Comparison of ENCODE assay signal across 13 cellular contexts in the genomic region with DNA sequence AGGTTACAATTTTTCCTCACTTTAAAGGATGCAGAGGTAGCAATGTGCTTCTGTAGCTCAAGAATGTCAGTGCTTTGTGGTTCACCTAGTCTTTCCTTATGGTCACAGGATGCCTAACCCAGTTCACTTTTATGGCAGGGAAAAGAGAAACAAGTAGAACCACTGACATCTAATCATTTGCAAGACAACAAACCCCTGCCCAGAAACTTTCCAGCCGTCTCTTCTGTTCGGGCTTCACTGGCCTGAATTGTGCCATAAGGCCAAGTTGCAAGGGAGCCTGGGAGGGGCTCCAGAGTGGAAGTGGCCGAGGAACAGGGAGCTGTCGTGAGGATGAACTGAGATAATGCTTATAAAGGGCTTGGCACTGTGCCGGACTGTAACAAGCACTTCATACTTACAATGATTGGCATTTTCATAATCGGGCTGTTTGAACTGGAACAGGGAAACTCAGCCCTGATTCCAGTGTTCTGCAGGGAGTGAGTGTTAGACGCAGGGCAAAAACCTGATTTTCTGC.
DNase-seq lines count a peak whose midpoint lies in the region; ATAC-seq and TF ChIP-seq lines count a peak whose summit lies in the region.
"Had no signal": no experiment of that assay in that cellular context is flagged by ENCODE, and none has a peak within 500 bp of the region (broad histone marks: within the 10 kb centered on the region; RNA-seq: fewer than 3 reads in every experiment).

No MANE protein-coding gene starts in this region.

- peak; percentile 86 for ATAC-seq in GM23338
- ATAC-seq: activated naive CD4-positive, alpha-beta T cell treated with anti-CD3 and anti-CD28 coated beads, Interleukin-2, amount 50 U/mL, for 72 hours had no signal

- H3K9me3 ChIP-seq in fibroblast of lung (ENCODE audit: control insufficient read depth, insufficient read depth, low read depth, low read length) (no peaks in the 10 kb centered on the region), parathyroid adenoma (ENCODE audit: control insufficient read depth, low read length) (no peaks in the 10 kb centered on the region)

- H3K4me1 ChIP-seq in GM23338 (ENCODE audit: insufficient read depth) = peaks cover 7% of the 10 kb centered on the region; the same call in 1 of the 2 replicates
- no peaks in the 10 kb centered on the region for H3K4me1 ChIP-seq in fibroblast of lung (ENCODE audit: control insufficient read depth, extremely low read depth, insufficient read depth, low read length)
- H3K4me1 ChIP-seq in parathyroid adenoma = peaks cover 16% of the 10 kb centered on the region

- H3K79me2 ChIP-seq in GM23338 (replicated peaks; ENCODE audit: insufficient read depth) = no peaks in the 10 kb centered on the region
- H3K79me2 ChIP-seq in fibroblast of lung (ENCODE audit: control insufficient read depth, insufficient read depth, low read length) = no peaks in the 10 kb centered on the region
- no peaks in the 10 kb centered on the region for H3K79me2 ChIP-seq in parathyroid adenoma

- peak; percentile 54 for DNase-seq in GM23338 (ENCODE audit: low spot score)
- DNase-seq in NCI-H510A (lab: John Stamatoyannopoulos, UW) = peak; percentile 69
- DNase-seq in fibroblast of lung (ENCODE audit: low read depth in 2 of 2) = no peak
- DNase-seq in GM10266 (ENCODE audit: extremely low spot score) = no peak
- DNase-seq in foreskin melanocyte = no peak
- DNase-seq in cerebellar cortex (ENCODE audit: low spot score) = no peak
- no peak for DNase-seq in stimulated activated CD4-positive, alpha-beta T cell treated with anti-CD3 and anti-CD28 coated beads, Interleukin-4, amount 100 ng/mL, for 24 hours
- DNase-seq: DMS79; effector CD4-positive, alpha-beta T cell; MV-4-11; stimulated activated CD4-positive, alpha-beta T cell treated with anti-CD3 and anti-CD28 coated beads, Interleukin-4, amount 100 ng/mL, for 1 hour had no signal

- H3K9me2 ChIP-seq in GM23338 (ENCODE audit: insufficient read depth) = no peaks in the 10 kb centered on the region

- H3K4me3 Mint-ChIP-seq in GM23338 = no peak overlapping the region

- peaks cover 9% of the 10 kb centered on the region for H3K9me3 Mint-ChIP-seq in GM23338
- H3K9me3 Mint-ChIP-seq: activated naive CD4-positive, alpha-beta T cell treated with anti-CD3 and anti-CD28 coated beads, Interleukin-2, amount 50 U/mL, for 72 hours had no signal

- H3K27ac ChIP-seq in GM23338 (ENCODE audit: low read depth) (no peak overlapping the region), fibroblast of lung (ENCODE audit: insufficient read depth, low read length) (no peak overlapping the region), parathyroid adenoma (peak overlapping the region; percentile 66)

- no peaks in the 10 kb centered on the region for H3K36me3 ChIP-seq in GM23338 (ENCODE audit: insufficient read depth)
- no peaks in the 10 kb centered on the region for H3K36me3 ChIP-seq in fibroblast of lung (ENCODE audit: control insufficient read depth, insufficient read depth, low read length)
- H3K36me3 ChIP-seq in parathyroid adenoma (ENCODE audit: control insufficient read depth, insufficient read depth, low read length) = no peaks in the 10 kb centered on the region

- H4K20me1 ChIP-seq in GM23338 (replicated peaks; ENCODE audit: insufficient read depth) = no peaks in the 10 kb centered on the region
- no peaks in the 10 kb centered on the region for H4K20me1 ChIP-seq in fibroblast of lung (ENCODE audit: control insufficient read depth, extremely low read depth, insufficient read depth, low read length)

- peaks cover 7% of the 10 kb centered on the region for H3K27me3 Mint-ChIP-seq in GM23338 (ENCODE audit: insufficient read depth, low read depth, poor library complexity)

- H3K4me1 Mint-ChIP-seq in GM23338 = peaks cover 19% of the 10 kb centered on the region

- H2AFZ ChIP-seq in GM23338 (no peak overlapping the region), fibroblast of lung (ENCODE audit: low read length) (peak overlapping the region; percentile 35), parathyroid adenoma (peak overlapping the region; percentile 81)

- peaks cover 8% of the 10 kb centered on the region; the same call in 1 of the 3 replicates for H3K36me3 Mint-ChIP-seq in GM23338 (ENCODE audit: low read depth)
- H3K36me3 Mint-ChIP-seq: activated naive CD4-positive, alpha-beta T cell treated with anti-CD3 and anti-CD28 coated beads, Interleukin-2, amount 50 U/mL, for 72 hours had no signal

- H3K27ac Mint-ChIP-seq in GM23338 = 0 out of 2 replicates have a peak overlapping the region, but pooled peaks have one; percentile 4
- H3K27ac Mint-ChIP-seq: activated naive CD4-positive, alpha-beta T cell treated with anti-CD3 and anti-CD28 coated beads, Interleukin-2, amount 50 U/mL, for 72 hours had no signal

- H3K4me3 ChIP-seq in GM23338 (no peak overlapping the region), fibroblast of lung (replicated peaks in 1 of 4; ENCODE audit: control extremely low read depth in 1 of 4, insufficient read depth in 1 of 4, low read depth in 3 of 4, low read length in 4 of 4) (no peak overlapping the region), parathyroid adenoma (ENCODE audit: low read depth, low read length) (no peak overlapping the region)

- no peaks in the 10 kb centered on the region for H3F3A ChIP-seq in GM23338 (replicated peaks; ENCODE audit: low read depth)

- no peak for TF ChIP-seq CTCF in GM23338 (conservative IDR thresholded peaks at IDR 0.05; ENCODE audit: low read depth in 2 of 2)
- TF ChIP-seq CTCF in fibroblast of lung (conservative IDR thresholded peaks at IDR 0.05 in 1 of 2, IDR thresholded peaks at IDR 0.05 in 1 of 2; ENCODE audit: low read depth in 1 of 2, low read length in 2 of 2) = no peak
- no peak for TF ChIP-seq CTCF in parathyroid adenoma (IDR thresholded peaks at IDR 0.05)
- no peak for TF ChIP-seq CTCF in GM10266 (IDR thresholded peaks at IDR 0.05; ENCODE audit: control insufficient read depth, insufficient read depth, low read depth, missing control alignments)

- H3K9ac ChIP-seq in fibroblast of lung (ENCODE audit: insufficient read depth, low read length) (no peak overlapping the region), parathyroid adenoma (no peak overlapping the region)

- H3K4me2 ChIP-seq in GM23338 (no peak overlapping the region), fibroblast of lung (ENCODE audit: extremely low read depth, insufficient read depth, low read length) (no peak overlapping the region), parathyroid adenoma (ENCODE audit: low read length) (peak overlapping the region; percentile 22)

- H3K27me3 ChIP-seq in GM23338 (ENCODE audit: insufficient read depth) (no peaks in the 10 kb centered on the region), fibroblast of lung (ENCODE audit: control insufficient read depth, insufficient read depth, low read length) (no peaks in the 10 kb centered on the region), parathyroid adenoma (ENCODE audit: control insufficient read depth, insufficient read depth, low read length) (no peaks in the 10 kb centered on the region)

TF ChIP-seq in GM23338, 12 proteins besides CTCF, POLR2A, EP300 and RAD21 (continues in another document):
- TF ChIP-seq JUNB (IDR thresholded peaks at IDR 0.05; ENCODE audit: unreplicated experiment) (no peak), EZH2 (IDR thresholded peaks at IDR 0.05; ENCODE audit: low read depth, unreplicated experiment) (no peak), NANOG (IDR thresholded peaks at IDR 0.05; ENCODE audit: borderline replicate concordance) (no peak), ZNF114 (CRISPR knock-in tag; IDR thresholded peaks at IDR 0.05) (no peak)
- TF ChIP-seq, protein P1, sequence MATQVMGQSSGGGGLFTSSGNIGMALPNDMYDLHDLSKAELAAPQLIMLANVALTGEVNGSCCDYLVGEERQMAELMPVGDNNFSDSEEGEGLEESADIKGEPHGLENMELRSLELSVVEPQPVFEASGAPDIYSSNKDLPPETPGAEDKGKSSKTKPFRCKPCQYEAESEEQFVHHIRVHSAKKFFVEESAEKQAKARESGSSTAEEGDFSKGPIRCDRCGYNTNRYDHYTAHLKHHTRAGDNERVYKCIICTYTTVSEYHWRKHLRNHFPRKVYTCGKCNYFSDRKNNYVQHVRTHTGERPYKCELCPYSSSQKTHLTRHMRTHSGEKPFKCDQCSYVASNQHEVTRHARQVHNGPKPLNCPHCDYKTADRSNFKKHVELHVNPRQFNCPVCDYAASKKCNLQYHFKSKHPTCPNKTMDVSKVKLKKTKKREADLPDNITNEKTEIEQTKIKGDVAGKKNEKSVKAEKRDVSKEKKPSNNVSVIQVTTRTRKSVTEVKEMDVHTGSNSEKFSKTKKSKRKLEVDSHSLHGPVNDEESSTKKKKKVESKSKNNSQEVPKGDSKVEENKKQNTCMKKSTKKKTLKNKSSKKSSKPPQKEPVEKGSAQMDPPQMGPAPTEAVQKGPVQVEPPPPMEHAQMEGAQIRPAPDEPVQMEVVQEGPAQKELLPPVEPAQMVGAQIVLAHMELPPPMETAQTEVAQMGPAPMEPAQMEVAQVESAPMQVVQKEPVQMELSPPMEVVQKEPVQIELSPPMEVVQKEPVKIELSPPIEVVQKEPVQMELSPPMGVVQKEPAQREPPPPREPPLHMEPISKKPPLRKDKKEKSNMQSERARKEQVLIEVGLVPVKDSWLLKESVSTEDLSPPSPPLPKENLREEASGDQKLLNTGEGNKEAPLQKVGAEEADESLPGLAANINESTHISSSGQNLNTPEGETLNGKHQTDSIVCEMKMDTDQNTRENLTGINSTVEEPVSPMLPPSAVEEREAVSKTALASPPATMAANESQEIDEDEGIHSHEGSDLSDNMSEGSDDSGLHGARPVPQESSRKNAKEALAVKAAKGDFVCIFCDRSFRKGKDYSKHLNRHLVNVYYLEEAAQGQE (IDR thresholded peaks at IDR 0.05; ENCODE audit: unreplicated experiment) = no peak
- TF ChIP-seq, protein P2, sequence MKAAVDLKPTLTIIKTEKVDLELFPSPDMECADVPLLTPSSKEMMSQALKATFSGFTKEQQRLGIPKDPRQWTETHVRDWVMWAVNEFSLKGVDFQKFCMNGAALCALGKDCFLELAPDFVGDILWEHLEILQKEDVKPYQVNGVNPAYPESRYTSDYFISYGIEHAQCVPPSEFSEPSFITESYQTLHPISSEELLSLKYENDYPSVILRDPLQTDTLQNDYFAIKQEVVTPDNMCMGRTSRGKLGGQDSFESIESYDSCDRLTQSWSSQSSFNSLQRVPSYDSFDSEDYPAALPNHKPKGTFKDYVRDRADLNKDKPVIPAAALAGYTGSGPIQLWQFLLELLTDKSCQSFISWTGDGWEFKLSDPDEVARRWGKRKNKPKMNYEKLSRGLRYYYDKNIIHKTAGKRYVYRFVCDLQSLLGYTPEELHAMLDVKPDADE (IDR thresholded peaks at IDR 0.05) = no peak

Comparison
In these comparisons a context has a peak if more than half of its experiments do, and no peak if none do; other contexts are left out.
1. DNase-seq: peak in GM23338 (single experiment) and NCI-H510A (single experiment); none in fibroblast of lung (0 of 2), GM10266 (single experiment), foreskin melanocyte (single experiment), cerebellar cortex (single experiment) and stimulated activated CD4-positive, alpha-beta T cell treated with anti-CD3 and anti-CD28 coated beads, Interleukin-4, amount 100 ng/mL, for 24 hours (single experiment).